8 cellular contexts compared by ENCODE assay signal in the genomic region with DNA sequence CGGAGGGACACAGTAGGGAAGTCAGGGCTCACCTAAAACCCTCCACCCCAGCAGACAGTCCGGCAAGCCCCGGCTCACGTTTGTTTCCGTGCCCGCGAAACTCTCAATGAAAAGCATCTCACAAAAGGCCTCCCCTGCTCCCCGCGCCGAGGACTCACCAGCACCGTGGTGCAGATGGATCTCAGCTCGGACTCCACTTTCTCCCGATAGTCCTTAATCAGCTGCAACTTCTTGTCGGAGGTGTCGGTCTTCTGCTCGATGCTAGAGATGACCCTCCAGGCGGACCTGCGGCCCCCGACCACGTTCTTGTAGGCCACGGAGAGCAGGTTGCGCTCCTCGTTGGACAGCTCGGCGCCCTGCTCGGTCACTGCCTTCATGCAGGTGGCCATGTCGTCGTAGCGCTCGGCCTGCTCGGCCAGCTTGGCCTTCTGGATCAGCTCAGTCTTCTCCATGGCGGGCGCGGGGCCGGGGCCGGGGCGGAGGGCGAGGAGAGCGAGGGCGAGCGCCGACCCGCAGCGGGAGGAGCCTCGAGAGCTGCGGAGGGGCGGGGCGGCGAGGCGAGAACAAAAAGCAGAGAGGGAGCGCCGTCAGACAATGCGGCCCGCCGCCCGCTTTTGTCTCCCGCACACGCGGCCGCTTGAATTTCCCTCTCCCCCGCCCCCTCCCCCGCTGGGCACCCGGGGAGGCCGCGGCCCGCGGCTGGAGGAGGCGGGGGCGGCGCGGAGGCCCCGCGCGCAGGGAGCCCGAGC. TPM values are rescaled to one million over a fixed set of nuclear protein-coding genes. Genes with fewer than 3 reads are reported as not detected.
DNase-seq lines count a peak whose midpoint lies in the region; ATAC-seq and TF ChIP-seq lines count a peak whose summit lies in the region.

No MANE protein-coding gene starts in this region.

- H3K9me3 Mint-ChIP-seq in CD14-positive monocyte, result peaks cover 0 to 8% (median 0%) of the 10 kb centered on the region in 7 donors
- H3K9me3 Mint-ChIP-seq in endothelial cell (ENCODE audit: unreplicated experiment), result no peaks in the 10 kb centered on the region

- peak overlapping the region; percentile 92 to 96 (median 95) for H3K27ac Mint-ChIP-seq in CD14-positive monocyte
- peak overlapping the region; percentile 92 for H3K27ac Mint-ChIP-seq in endothelial cell (ENCODE audit: unreplicated experiment)

- no peak for TF ChIP-seq CTCF in CD14-positive monocyte (IDR thresholded peaks at IDR 0.05)
- no peak for TF ChIP-seq CTCF in endothelial cell (IDR thresholded peaks at IDR 0.05; ENCODE audit: unreplicated experiment)
- TF ChIP-seq CTCF in mucosa of descending colon (IDR thresholded peaks at IDR 0.05), result no peak

- H3K4me1 Mint-ChIP-seq in CD14-positive monocyte (peaks cover 41% of the 10 kb centered on the region), endothelial cell (ENCODE audit: unreplicated experiment) (peaks cover 42% of the 10 kb centered on the region)

- H3K36me3 Mint-ChIP-seq in CD14-positive monocyte, result peaks cover 24 to 29% of the 10 kb centered on the region in 2 donors
- H3K36me3 Mint-ChIP-seq in endothelial cell (ENCODE audit: low read depth, unreplicated experiment), result peaks cover 31% of the 10 kb centered on the region

- peaks cover 25% of the 10 kb centered on the region for H3K4me1 ChIP-seq in mucosa of descending colon (ENCODE audit: low read depth)

- ATAC-seq in GM19455 (IDR thresholded peaks at IDR 0.05; ENCODE audit: unreplicated experiment) (peak; percentile 54), HG03565 (IDR thresholded peaks at IDR 0.05; ENCODE audit: unreplicated experiment) (peak; percentile 17), mucosa of descending colon (peak; percentile 69)

- H3K4me3 ChIP-seq in mucosa of descending colon, result peak overlapping the region; percentile 56

- no peaks in the 10 kb centered on the region for H3K36me3 ChIP-seq in mucosa of descending colon (ENCODE audit: low read depth)

- intact Hi-C loops in CD14-positive monocyte (cut with micrococcal nuclease), result loop anchor here (1.0 to 5.0 kb wide), 5 partner anchors 73 to 122 kb away; a partner anchor contains a TSS
- intact Hi-C loops in mucosa of descending colon (cut with DNase I, micrococcal nuclease), result no loop called here

- peaks cover 1 to 8% (median 3%) of the 10 kb centered on the region in 3 donors for H3K27me3 Mint-ChIP-seq in CD14-positive monocyte (ENCODE audit: low read depth in 3 of 3)
- peaks cover 11% of the 10 kb centered on the region for H3K27me3 Mint-ChIP-seq in endothelial cell (ENCODE audit: unreplicated experiment)

- peak; percentile 56 for DNase-seq in CD14-positive monocyte (ENCODE audit: low spot score)
- DNase-seq in NOMO-1 treated with DMSO at 0.1 percent for 48 hours (lab: John Stamatoyannopoulos, UW; ENCODE audit: unreplicated experiment), result peak; percentile 62
- peak; percentile 76 for DNase-seq in activated CD8-positive, alpha-beta memory T cell treated with anti-CD3 and anti-CD28 coated beads, Interleukin-2, amount 50 U/mL, for 4 hours
- DNase-seq in endothelial cell (ENCODE audit: low spot score), result peak; percentile 78
- peak; percentile 83 to 88 (median 85) for DNase-seq in mucosa of descending colon
- DNase-seq in stimulated activated CD8-positive, alpha-beta memory T cell treated with anti-CD3 and anti-CD28 coated beads, Interleukin-4, amount 100 ng/mL, for 1 hour (ENCODE audit: low read depth in 2 of 2, low spot score in 1 of 2), result peak; percentile 37 to 59

- H3K4me3 Mint-ChIP-seq in CD14-positive monocyte (peak overlapping the region; percentile 98), endothelial cell (ENCODE audit: unreplicated experiment) (peak overlapping the region; percentile 98)

- no peaks in the 10 kb centered on the region for H3K9me3 ChIP-seq in mucosa of descending colon

RNA-seq across cellular contexts. Expression of a gene that starts 0.6 kb away (rescaled TPM):
- polyA plus RNA-seq in CD14-positive monocyte, result 100 to 1,000 TPM; 165 to 173 TPM
- total RNA-seq in endothelial cell (ENCODE audit: unreplicated experiment) (268 TPM), mucosa of descending colon (100 to 1,000 TPM; 204 to 256 (median 251) TPM)

Comparison
In these comparisons a context has a peak if more than half of its experiments do, and no peak if none do; other contexts are left out.
1. Peak in every context shown above with its lines: DNase-seq, ATAC-seq and H3K4me3 ChIP-seq.
2. ATAC-seq: peak in every context shown above with its lines; median percentile 69 in mucosa of descending colon; 54 in GM19455; 17 in HG03565.
3. intact Hi-C loops: an anchor here in CD14-positive monocyte (1.0 to 5.0 kb wide); none called in mucosa of descending colon.